Comparison of ENCODE assay signal across 1 cellular context in genomic region chr9:136847827-136848392, GRCh38.
TF ChIP-seq lines count a peak whose summit lies in the region.

No MANE protein-coding gene starts in this region.

TF ChIP-seq in K562, 482 proteins besides CTCF, POLR2A, EP300 and RAD21 (continued from another document and continues in another):
- TF ChIP-seq PATZ1 (CRISPR knock-in tag; IDR thresholded peaks at IDR 0.05; ENCODE audit: borderline replicate concordance) (no peak), LARP7 (IDR thresholded peaks at IDR 0.05) (no peak), RBM39 (optimal IDR thresholded peaks at IDR 0.05; ENCODE audit: low read depth, low read length) (no peak), ZEB2 (IDR thresholded peaks at IDR 0.05) (no peak), ZNF655 (CRISPR knock-in tag; IDR thresholded peaks at IDR 0.05) (no peak), MCM2 (IDR thresholded peaks at IDR 0.05; ENCODE audit: low read depth) (no peak), ZNF512 (tag; IDR thresholded peaks at IDR 0.05) (no peak), EZH2 (IDR thresholded peaks at IDR 0.05; ENCODE audit: borderline replicate concordance, low read depth, low read length) (no peak), RBM25 (IDR thresholded peaks at IDR 0.05; ENCODE audit: low read depth, low read length, severe bottlenecking) (no peak), NEUROD1 (IDR thresholded peaks at IDR 0.05; ENCODE audit: borderline replicate concordance, low read depth, low read length, partially characterized antibody) (no peak), HOXB6 (CRISPR knock-in tag; IDR thresholded peaks at IDR 0.05; ENCODE audit: borderline replicate concordance) (no peak), CEBPB (tag; IDR thresholded peaks at IDR 0.05) (no peak), E2F8 (IDR thresholded peaks at IDR 0.05; ENCODE audit: low read depth, partially characterized antibody) (no peak), CEBPG (CRISPR knock-in tag; IDR thresholded peaks at IDR 0.05) (no peak), CEBPG (tag; conservative IDR thresholded peaks at IDR 0.05 in 1 of 2, IDR thresholded peaks at IDR 0.05 in 1 of 2) (no peak), CBFA2T3 (IDR thresholded peaks at IDR 0.05) (no peak), HLTF (IDR thresholded peaks at IDR 0.05) (no peak), ZFP1 (CRISPR knock-in tag; IDR thresholded peaks at IDR 0.05) (no peak), ZNF699 (CRISPR knock-in tag; IDR thresholded peaks at IDR 0.05; ENCODE audit: insufficient replicate concordance) (no peak), TSHZ1 (CRISPR knock-in tag; IDR thresholded peaks at IDR 0.05) (no peak), CREM (IDR thresholded peaks at IDR 0.05; ENCODE audit: low read depth) (peak; percentile 73), STAT5B (CRISPR knock-in tag; IDR thresholded peaks at IDR 0.05) (no peak), MAFK (IDR thresholded peaks at IDR 0.05; ENCODE audit: low read length) (no peak), TBL1XR1 (IDR thresholded peaks at IDR 0.05; ENCODE audit: low read length in 2 of 2) (no peak; a peak in 1 of 4 replicates), MCM3 (IDR thresholded peaks at IDR 0.05) (no peak), CREB1 (IDR thresholded peaks at IDR 0.05) (peak; percentile 37; the same call in 1 of the 2 replicates), CREB1 (CRISPR knock-in tag; IDR thresholded peaks at IDR 0.05) (peak; percentile 62), TCF15 (CRISPR knock-in tag; IDR thresholded peaks at IDR 0.05) (no peak), PHF8 (IDR thresholded peaks at IDR 0.05; ENCODE audit: borderline replicate concordance, low read length) (peak; percentile 44; the same call in 1 of the 2 replicates), PHF21A (IDR thresholded peaks at IDR 0.05; ENCODE audit: borderline replicate concordance, low read depth) (no peak), KAT8 (IDR thresholded peaks at IDR 0.05; ENCODE audit: low read depth) (no peak), CCNT2 (IDR thresholded peaks at IDR 0.05; ENCODE audit: borderline replicate concordance, extremely low read depth, insufficient read length, low read depth, low read length) (no peak), ETV1 (tag; conservative IDR thresholded peaks at IDR 0.05; ENCODE audit: low read depth) (no peak), HMGXB4 (CRISPR knock-in tag; IDR thresholded peaks at IDR 0.05) (peak; percentile 76), ZNF133 (CRISPR knock-in tag; IDR thresholded peaks at IDR 0.05) (no peak), CLOCK (CRISPR knock-in tag; IDR thresholded peaks at IDR 0.05; ENCODE audit: borderline replicate concordance) (no peak), ZNF324 (CRISPR knock-in tag; IDR thresholded peaks at IDR 0.05) (no peak), TGIF2 (CRISPR knock-in tag; IDR thresholded peaks at IDR 0.05) (no peak), ADNP (tag; IDR thresholded peaks at IDR 0.05) (no peak), YBX1 (IDR thresholded peaks at IDR 0.05) (no peak), DACH1 (IDR thresholded peaks at IDR 0.05; ENCODE audit: partially characterized antibody) (no peak), ZHX1 (conservative IDR thresholded peaks at IDR 0.05; ENCODE audit: low read length) (no peak), L3MBTL2 (IDR thresholded peaks at IDR 0.05) (peak; percentile 61), BRF1 (IDR thresholded peaks at IDR 0.05; ENCODE audit: borderline replicate concordance, extremely low read depth, insufficient read length) (no peak), E2F5 (CRISPR knock-in tag; IDR thresholded peaks at IDR 0.05) (peak; percentile 91; the same call in 1 of the 2 replicates)
